ENCODE assay signal across 15 cellular contexts in genomic region chr3:13053425-13053824, GRCh38.
"Had no signal": no experiment of that assay in that cellular context is flagged by ENCODE, and none has a peak within 500 bp of the region (broad histone marks: within the 10 kb centered on the region; RNA-seq: fewer than 3 reads in every experiment).

No MANE protein-coding gene starts in this region.

- H3K9me3 ChIP-seq: adrenal gland, esophagus squamous epithelium, prostate gland, right lobe of liver, stomach, thoracic aorta had no signal

- H3K36me3 ChIP-seq: adrenal gland, esophagus squamous epithelium, prostate gland, right lobe of liver, stomach, thoracic aorta had no signal

- H3K27ac ChIP-seq: adrenal gland, coronary artery, esophagus squamous epithelium, prostate gland, right lobe of liver, stomach had no signal

- ATAC-seq: right lobe of liver had no signal

- H3K27me3 ChIP-seq: adrenal gland, esophagus squamous epithelium, right lobe of liver had no signal

- DNase-seq: activated CD4-positive, CD25-positive, alpha-beta regulatory T cell treated with anti-CD3 and anti-CD28 coated beads, Interleukin-2, amount 50 U/mL, for 72 hours; activated naive CD4-positive, alpha-beta T cell treated with anti-CD3 and anti-CD28 coated beads, Interleukin-2, amount 10 ng/mL, durations not matched to agents 7 days and 5 days; activated T-cell treated with anti-CD3 and anti-CD28 coated beads for 4 hours; adrenal gland; central memory CD4-positive, alpha-beta T cell; effector CD4-positive, alpha-beta T cell; esophagus squamous epithelium; kidney; mesendoderm; right lobe of liver; stomach; SW 1271 had no signal

- H3K4me3 ChIP-seq: adrenal gland, coronary artery, esophagus squamous epithelium, prostate gland, right lobe of liver, stomach, thoracic aorta had no signal

- H3K4me1 ChIP-seq: adrenal gland, prostate gland, right lobe of liver, stomach had no signal
